Comparison of ENCODE assay signal across 8 cellular contexts in the genomic region with DNA sequence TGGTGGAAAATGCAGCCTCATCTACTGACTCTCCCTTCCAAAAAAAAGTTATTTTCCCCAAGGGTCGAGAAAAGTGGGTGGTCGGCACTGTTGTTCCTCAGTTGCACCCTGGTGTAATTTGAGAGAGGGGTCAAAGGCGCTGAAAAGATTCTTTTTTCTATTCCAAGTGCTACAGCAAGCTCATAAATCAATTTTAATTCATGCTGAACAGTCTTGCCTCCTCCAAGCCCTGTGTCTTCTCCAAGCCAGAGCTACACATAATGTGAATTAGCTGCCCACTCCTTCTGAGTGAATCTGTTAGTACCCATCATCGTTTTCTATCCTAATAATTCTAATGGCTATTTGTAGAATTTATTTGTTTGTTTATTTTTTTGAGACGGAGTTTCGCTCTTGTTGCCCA. TPM values are rescaled to one million over a fixed set of nuclear protein-coding genes. Genes with fewer than 3 reads are reported as not detected.
A peak's percentile ranks its signal among the peaks of the same experiment; 100 is the strongest.
DNase-seq lines count a peak whose midpoint lies in the region; ATAC-seq and TF ChIP-seq lines count a peak whose summit lies in the region.

No MANE protein-coding gene starts in this region.

- no peaks in the 10 kb centered on the region for H3K9me3 Mint-ChIP-seq in CD4-positive, alpha-beta T cell
- H3K9me3 Mint-ChIP-seq in nephron progenitor cell = no peaks in the 10 kb centered on the region

- TF ChIP-seq CTCF in CD4-positive, alpha-beta T cell (IDR thresholded peaks at IDR 0.05) = no peak
- no peak for TF ChIP-seq CTCF in colonic mucosa (IDR thresholded peaks at IDR 0.05)
- no peak for TF ChIP-seq CTCF in nephron progenitor cell (IDR thresholded peaks at IDR 0.05)

- DNase-seq in CD4-positive, alpha-beta T cell = no peak
- peak; percentile 22 for DNase-seq in NCI-H146 (lab: John Stamatoyannopoulos, UW)
- DNase-seq in colonic mucosa = no peak
- DNase-seq in nephron progenitor cell = no peak
- DNase-seq in NCI-H2171 (lab: John Stamatoyannopoulos, UW) = no peak
- DNase-seq in GDM1 (lab: John Stamatoyannopoulos, UW) = no peak

- H3K27ac ChIP-seq in CD4-positive, alpha-beta T cell (ENCODE audit: low read depth, low read length) = peak overlapping the region; percentile 56
- peak overlapping the region; percentile 87 for H3K27ac ChIP-seq in colonic mucosa

- H3K9ac ChIP-seq in colonic mucosa (ENCODE audit: low read depth in 2 of 2, low read length in 2 of 2) = peak overlapping the region; percentile 84 to 86

- no peaks in the 10 kb centered on the region for H3K27me3 Mint-ChIP-seq in CD4-positive, alpha-beta T cell
- no peaks in the 10 kb centered on the region for H3K27me3 Mint-ChIP-seq in nephron progenitor cell (ENCODE audit: low read depth, poor library complexity)

- peak overlapping the region; percentile 79 for H3K4me3 ChIP-seq in colonic mucosa

- intact Hi-C loops in CD4-positive, alpha-beta T cell (cut with DNase I, micrococcal nuclease) = no loop called here
- intact Hi-C loops in colonic mucosa (cut with DNase I) = loop anchor here (10.0 kb wide), 1 partner anchor 265 kb away; no protein-coding TSS in a partner anchor

- H3K36me3 ChIP-seq in colonic mucosa = no peaks in the 10 kb centered on the region

- peaks cover 32% of the 10 kb centered on the region for H3K4me1 Mint-ChIP-seq in CD4-positive, alpha-beta T cell (ENCODE audit: low read depth)
- H3K4me1 Mint-ChIP-seq in nephron progenitor cell = peaks cover 20% of the 10 kb centered on the region

- CTCF ChIA-PET in CD4-positive, alpha-beta T cell (lab: Charles Lee) = interaction anchor here (2.7 kb wide), 1 partner anchor 12 kb away, joined by 11 read pairs; no protein-coding TSS in a partner anchor

- H3K27me3 ChIP-seq in CD4-positive, alpha-beta T cell (ENCODE audit: control insufficient read depth, insufficient read depth, low read length) = no peaks in the 10 kb centered on the region
- H3K27me3 ChIP-seq in colonic mucosa = no peaks in the 10 kb centered on the region

- H3K36me3 Mint-ChIP-seq in CD4-positive, alpha-beta T cell (ENCODE audit: low read depth) = peaks cover 23% of the 10 kb centered on the region
- peaks cover 11% of the 10 kb centered on the region for H3K36me3 Mint-ChIP-seq in nephron progenitor cell (ENCODE audit: low read depth)

- H3K4me3 Mint-ChIP-seq in CD4-positive, alpha-beta T cell = peak overlapping the region; percentile 92
- H3K4me3 Mint-ChIP-seq in nephron progenitor cell = peak overlapping the region; percentile 86

- H3K27ac Mint-ChIP-seq in CD4-positive, alpha-beta T cell = peak overlapping the region; percentile 71
- peak overlapping the region; percentile 95 for H3K27ac Mint-ChIP-seq in nephron progenitor cell

- H3K9me3 ChIP-seq in CD4-positive, alpha-beta T cell (ENCODE audit: control insufficient read depth, low read length) = no peaks in the 10 kb centered on the region
- H3K9me3 ChIP-seq in colonic mucosa = no peaks in the 10 kb centered on the region

- H3K4me1 ChIP-seq in colonic mucosa = no peaks in the 10 kb centered on the region

- no peak for ATAC-seq in CD4-positive, alpha-beta T cell (ENCODE audit: poor library complexity)
- no peak for ATAC-seq in HG03378 (IDR thresholded peaks at IDR 0.05; ENCODE audit: unreplicated experiment)
- no peak for ATAC-seq in HG03097 (IDR thresholded peaks at IDR 0.05; ENCODE audit: low FRiP score, unreplicated experiment)

- POLR2A ChIA-PET in CD4-positive, alpha-beta T cell (lab: Charles Lee) = interaction anchor here (1.0 to 2.4 kb wide), 4 partner anchors 8 to 271 kb away, joined by 3 to 16 read pairs (median 10); no protein-coding TSS in a partner anchor

RNA-seq across cellular contexts. Expression of gene SLC25A15, which starts 0.8 kb away (rescaled TPM):
- total RNA-seq in CD4-positive, alpha-beta T cell = 1 to 10 TPM; 2.1 to 2.2 TPM
- total RNA-seq in colonic mucosa = 10 to 100 TPM in 1 of 2 donors, 1 to 10 TPM in 1; 6.8 to 14.5 TPM

RNA-seq across cellular contexts. Expression of gene MRPS31, which starts 19.2 kb away (rescaled TPM):
- total RNA-seq in CD4-positive, alpha-beta T cell = 1 to 10 TPM; 8.3 to 9.5 TPM
- total RNA-seq in colonic mucosa = 10 to 100 TPM; 18.1 to 21.7 TPM
